ENCODE assay signal across 14 cellular contexts in genomic region chr7:18552943-18553584, GRCh38. TPM values are rescaled to one million over a fixed set of nuclear protein-coding genes. Genes with fewer than 3 reads are reported as not detected.
DNase-seq lines count a peak whose midpoint lies in the region; ATAC-seq, FAIRE-seq and TF ChIP-seq lines count a peak whose summit lies in the region.
"Had no signal": no experiment of that assay in that cellular context is flagged by ENCODE, and none has a peak within 500 bp of the region (broad histone marks: within the 10 kb centered on the region; RNA-seq: fewer than 3 reads in every experiment).

No MANE protein-coding gene starts in this region.

- no peaks in the 10 kb centered on the region for H3K27me3 Mint-ChIP-seq in T-helper 17 cell

- intact Hi-C loops in heart right ventricle (cut with DNase I) = loop anchor here in 1 of 10 donors (5.0 kb wide), 1 partner anchor 56 kb away; the partner anchor contains the start of gene HDAC9
- intact Hi-C loops in endothelial cell of umbilical vein (cut with micrococcal nuclease) = no loop called here
- intact Hi-C loops in uterus (cut with DNase I; ENCODE audit: low total_unique reads) = no loop called here

- H3K9me3 ChIP-seq in heart right ventricle (no peaks in the 10 kb centered on the region), right atrium auricular region (no peaks in the 10 kb centered on the region), endothelial cell of umbilical vein (replicated peaks; ENCODE audit: control insufficient read depth, insufficient read depth, low read length) (no peaks in the 10 kb centered on the region), uterus (no peaks in the 10 kb centered on the region), T-helper 17 cell (ENCODE audit: control insufficient read depth, low read length, poor library complexity, severe bottlenecking) (no peaks in the 10 kb centered on the region)

- no peak overlapping the region for H3K4me3 Mint-ChIP-seq in T-helper 17 cell
- H3K4me3 Mint-ChIP-seq: activated naive CD8-positive, alpha-beta T cell treated with anti-CD3 and anti-CD28 coated beads for 36 hours had no signal

- H3K4me1 ChIP-seq in heart right ventricle (peaks cover 0 to 62% (median 44%) of the 10 kb centered on the region in 9 donors), right atrium auricular region (peaks cover 0 to 14% of the 10 kb centered on the region in 2 donors), endothelial cell of umbilical vein (ENCODE audit: control insufficient read depth, extremely low read depth, insufficient read depth, low read length) (peaks cover 14% of the 10 kb centered on the region), uterus (peaks cover 0 to 3% of the 10 kb centered on the region in 2 donors)

- TF ChIP-seq CTCF in heart right ventricle (IDR thresholded peaks at IDR 0.05) = no peak
- no peak for TF ChIP-seq CTCF in right atrium auricular region (IDR thresholded peaks at IDR 0.05)
- TF ChIP-seq CTCF in endothelial cell of umbilical vein (IDR thresholded peaks at IDR 0.05; ENCODE audit: extremely low read depth in 1 of 2, insufficient read depth in 1 of 2, low read depth in 1 of 2, low read length in 2 of 2) = no peak
- TF ChIP-seq CTCF in uterus (IDR thresholded peaks at IDR 0.05) = no peak

- no peaks in the 10 kb centered on the region for H3K9me1 ChIP-seq in endothelial cell of umbilical vein (replicated peaks; ENCODE audit: control insufficient read depth, extremely low read depth, insufficient read depth, low read length)

- H3K36me3 ChIP-seq in heart right ventricle (no peaks in the 10 kb centered on the region), right atrium auricular region (no peaks in the 10 kb centered on the region), endothelial cell of umbilical vein (ENCODE audit: control insufficient read depth in 2 of 2, extremely low read depth in 1 of 2, insufficient read depth in 2 of 2, low read length in 2 of 2) (no peaks in the 10 kb centered on the region), uterus (no peaks in the 10 kb centered on the region)

- no peaks in the 10 kb centered on the region for H3K79me2 ChIP-seq in endothelial cell of umbilical vein (ENCODE audit: control insufficient read depth, insufficient read depth, low read length)

- H3K27me3 ChIP-seq in heart right ventricle (no peaks in the 10 kb centered on the region), right atrium auricular region (no peaks in the 10 kb centered on the region), endothelial cell of umbilical vein (ENCODE audit: control insufficient read depth in 2 of 2, insufficient read depth in 2 of 2, low read length in 2 of 2) (no peaks in the 10 kb centered on the region), uterus (no peaks in the 10 kb centered on the region)

- H3K9ac ChIP-seq in endothelial cell of umbilical vein (replicated peaks; ENCODE audit: extremely low read depth, insufficient read depth, low read length) = no peak overlapping the region

- H4K20me1 ChIP-seq in endothelial cell of umbilical vein (replicated peaks; ENCODE audit: control insufficient read depth, extremely low read depth, insufficient read depth, low read length) = no peaks in the 10 kb centered on the region

- peak overlapping the region; percentile 73 for H3K4me2 ChIP-seq in endothelial cell of umbilical vein (ENCODE audit: insufficient read depth, low read length)

- dilution Hi-C loops in endothelial cell of umbilical vein (cut with MboI; ENCODE audit: extremely low pct_ligation_motif_present, low sequenced_read_pairs) = loop anchor here (25.0 kb wide), 1 partner anchor 191 kb away; no protein-coding TSS in a partner anchor

- TF ChIP-seq POLR2A in endothelial cell of umbilical vein (IDR thresholded peaks at IDR 0.05; ENCODE audit: low read depth, low read length) (no peak), uterus (IDR thresholded peaks at IDR 0.05) (no peak)

- H3K36me3 Mint-ChIP-seq in T-helper 17 cell (ENCODE audit: low read depth) = no peaks in the 10 kb centered on the region
- H3K36me3 Mint-ChIP-seq: activated naive CD8-positive, alpha-beta T cell treated with anti-CD3 and anti-CD28 coated beads for 36 hours had no signal

- WGBS in heart right ventricle, 2 donors = 43 to 61% methylated on average over 7 of the region's 7 CpGs

- peak overlapping the region; percentile 71 for H2AFZ ChIP-seq in endothelial cell of umbilical vein (ENCODE audit: low read depth, low read length)

- DNase-seq in heart right ventricle (no peak), right atrium auricular region (ENCODE audit: low spot score) (no peak), NCI-H2196 treated with DMSO at 0.1 percent for 48 hours (lab: John Stamatoyannopoulos, UW; ENCODE audit: unreplicated experiment) (peak; percentile 42), endothelial cell of umbilical vein (ENCODE audit: low read depth, low spot score) (peak; percentile 73), uterus (no peak), T-helper 17 cell (no peak), HuH-7 (ENCODE audit: low spot score) (no peak)
- DNase-seq: activated naive CD8-positive, alpha-beta T cell treated with anti-CD3 and anti-CD28 coated beads for 36 hours; erythroblast; NCI-H524 treated with DMSO at 0.1 percent for 48 hours had no signal

- no peaks in the 10 kb centered on the region for H3K4me1 Mint-ChIP-seq in T-helper 17 cell
- H3K4me1 Mint-ChIP-seq: activated naive CD8-positive, alpha-beta T cell treated with anti-CD3 and anti-CD28 coated beads for 36 hours had no signal

- no TSS peak for BruUV-seq in endothelial cell of umbilical vein (replicated peaks; lab: Mats Ljungman, UMichigan)

- POLR2A ChIA-PET in endothelial cell of umbilical vein (lab: Charles Lee) = no interaction called here

- no peak overlapping the region for H3K27ac Mint-ChIP-seq in T-helper 17 cell
- H3K27ac Mint-ChIP-seq: activated naive CD8-positive, alpha-beta T cell treated with anti-CD3 and anti-CD28 coated beads for 36 hours had no signal

- peak in 6 of 8 donors; percentile 46 to 78 (median 70) for ATAC-seq in heart right ventricle
- no peak for ATAC-seq in T-helper 17 cell
- no peak for ATAC-seq in activated CD4-positive, CD25-positive, alpha-beta regulatory T cell treated with anti-CD3 and anti-CD28 coated beads, Interleukin-2, amount 50 U/mL, for 24 hours

- peak overlapping the region in 1 of 10 donors; percentile 4 for H3K4me3 ChIP-seq in heart right ventricle
- no peak overlapping the region for H3K4me3 ChIP-seq in right atrium auricular region
- H3K4me3 ChIP-seq in endothelial cell of umbilical vein (replicated peaks in 1 of 3; ENCODE audit: insufficient read depth in 1 of 3, low read depth in 1 of 3, low read length in 3 of 3) = no peak overlapping the region
- peak overlapping the region in 1 of 2 donors; percentile 4 for H3K4me3 ChIP-seq in uterus
- H3K4me3 ChIP-seq: lung, skin epidermis had no signal

- FAIRE-seq in endothelial cell of umbilical vein (lab: Jason Lieb, UNC) = no peak

- CTCF ChIA-PET in endothelial cell of umbilical vein (lab: Charles Lee) = interaction anchor here (0.9 to 1.8 kb wide), 7 partner anchors 12 to 201 kb away, joined by 3 to 12 read pairs (median 5); no protein-coding TSS in a partner anchor

- peak overlapping the region in 8 of 10 donors; percentile 1 to 59 (median 23) for H3K27ac ChIP-seq in heart right ventricle
- H3K27ac ChIP-seq in right atrium auricular region = no peak overlapping the region
- H3K27ac ChIP-seq in endothelial cell of umbilical vein (ENCODE audit: insufficient read depth, low read depth, low read length) = no peak overlapping the region
- peak overlapping the region; percentile 63 to 78 for H3K27ac ChIP-seq in uterus
- H3K27ac ChIP-seq: HL-60 had no signal

TF ChIP-seq in endothelial cell of umbilical vein, 7 proteins besides CTCF, POLR2A, EP300 and RAD21:
- TF ChIP-seq MAX (IDR thresholded peaks at IDR 0.05; ENCODE audit: insufficient read depth, insufficient read length) = no peak
- no peak for TF ChIP-seq JUN (IDR thresholded peaks at IDR 0.05; ENCODE audit: borderline replicate concordance, insufficient read depth, insufficient read length, low read depth)
- TF ChIP-seq POLR2AphosphoS5 (IDR thresholded peaks at IDR 0.05; ENCODE audit: insufficient read depth, low read depth, low read length) = no peak
- no peak for TF ChIP-seq GATA2 (IDR thresholded peaks at IDR 0.05; ENCODE audit: insufficient read depth, insufficient read length, low read depth, low read length)
- TF ChIP-seq MYC (IDR thresholded peaks at IDR 0.05; ENCODE audit: low read depth, low read length) = no peak
- no peak for TF ChIP-seq EZH2 (IDR thresholded peaks at IDR 0.05; ENCODE audit: borderline replicate concordance, low read depth, low read length, severe bottlenecking)
- TF ChIP-seq FOS (IDR thresholded peaks at IDR 0.05; ENCODE audit: borderline replicate concordance, insufficient read depth, low read length) = no peak

RNA-seq across cellular contexts. Expression of gene HDAC9, which starts 57.5 kb away (rescaled TPM):
- total RNA-seq in heart right ventricle (10 to 100 TPM in 9 of 10 donors, 1 to 10 TPM in 1; 8.3 to 66.1 (median 43.2) TPM), right atrium auricular region (10 to 100 TPM; 16.6 to 28.0 TPM), endothelial cell of umbilical vein (11.6 and 14.6 TPM in 2 replicates), uterus (10 to 100 TPM; 54.8 to 96.2 (median 87.2) TPM), T-helper 17 cell (1 to 10 TPM; 4.9 to 6.5 TPM)
- polyA plus RNA-seq in heart right ventricle (1 to 10 TPM; 1.9 to 8.0 TPM), endothelial cell of umbilical vein (1.8 and 2.8 TPM in 2 replicates)
- polyA plus RNA-seq in endothelial cell of umbilical vein (2011; cell fraction: cytosol; rRNA removed) = 1.4 and 1.9 TPM in 2 replicates
- 3.8 and 6.5 TPM in 2 replicates for polyA plus RNA-seq in endothelial cell of umbilical vein (2011; cell fraction: nucleus; rRNA removed)
- polyA plus RNA-seq in endothelial cell of umbilical vein (2012) = 1.7 and 2.6 TPM in 2 replicates
- polyA minus RNA-seq in endothelial cell of umbilical vein = 24.3 and 25.2 TPM in 2 replicates
- polyA minus RNA-seq in endothelial cell of umbilical vein (2011; cell fraction: cytosol; rRNA and poly(A)+ RNA removed) = not detected
- polyA minus RNA-seq in endothelial cell of umbilical vein (2011; cell fraction: nucleus; rRNA and poly(A)+ RNA removed) = 36.2 and 37.7 TPM in 2 replicates

Comparison
In these comparisons a context has a peak if more than half of its experiments do, and no peak if none do; other contexts are left out.
1. H3K27ac ChIP-seq: peak in heart right ventricle (8 of 10) and uterus (2 of 2); none in right atrium auricular region (0 of 2) and endothelial cell of umbilical vein (single experiment).
2. ATAC-seq: peak in heart right ventricle (6 of 8); none in T-helper 17 cell (single experiment) and activated CD4-positive, CD25-positive, alpha-beta regulatory T cell treated with anti-CD3 and anti-CD28 coated beads, Interleukin-2, amount 50 U/mL, for 24 hours (0 of 2).
3. DNase-seq: peak in NCI-H2196 treated with DMSO at 0.1 percent for 48 hours (single experiment) and endothelial cell of umbilical vein (single experiment); none in heart right ventricle (0 of 2), right atrium auricular region (single experiment), uterus (0 of 2), T-helper 17 cell (0 of 3) and HuH-7 (single experiment).